Comparison of ENCODE assay signal across 1 cellular context in the genomic region with DNA sequence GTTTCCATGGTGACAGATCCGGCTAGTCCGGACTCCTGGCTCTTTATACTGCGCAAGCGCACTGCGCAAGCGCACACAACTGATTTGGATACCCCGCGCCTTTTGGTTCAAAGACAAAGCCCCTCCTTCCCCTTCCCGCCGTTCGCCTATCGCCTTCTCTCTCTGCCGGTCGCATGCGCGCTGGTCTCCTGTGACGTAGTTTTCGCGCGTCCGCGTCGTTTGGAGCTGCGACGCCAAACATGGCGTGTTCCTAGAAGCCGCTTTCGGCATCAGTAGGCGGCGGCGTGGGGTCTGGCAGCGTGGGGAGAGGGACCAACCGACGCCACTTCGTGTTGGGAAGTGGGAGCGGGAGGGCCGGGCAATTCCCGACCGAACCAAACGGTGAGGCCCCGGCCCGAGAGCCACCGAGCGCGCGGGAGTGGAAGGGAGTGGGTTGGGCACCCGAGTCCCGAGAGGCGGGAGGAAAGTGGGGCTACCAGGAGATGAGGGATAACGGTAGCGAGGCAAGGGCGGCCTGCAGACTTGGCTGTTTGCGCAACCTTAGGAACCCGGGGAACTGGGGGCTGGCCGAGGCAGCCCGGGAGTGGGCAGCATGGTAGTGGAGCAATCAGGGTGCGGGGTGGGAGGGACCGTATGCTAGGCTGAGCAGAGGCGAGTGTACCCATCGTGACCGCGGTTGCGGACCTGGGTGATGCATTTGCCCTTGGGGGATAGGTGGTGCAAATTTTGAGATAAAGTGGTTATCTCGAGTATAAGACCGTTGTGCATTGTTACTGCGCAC.
TF ChIP-seq lines count a peak whose summit lies in the region.

A gene (plus strand): TSS at position 215 of the 781 bp plus-strand sequence. CDS start 24,517 bp downstream, outside the sequence.

TF ChIP-seq in K562, 482 proteins besides CTCF, POLR2A, EP300 and RAD21 (continued from another document and continues in another):
- TF ChIP-seq, protein P1, sequence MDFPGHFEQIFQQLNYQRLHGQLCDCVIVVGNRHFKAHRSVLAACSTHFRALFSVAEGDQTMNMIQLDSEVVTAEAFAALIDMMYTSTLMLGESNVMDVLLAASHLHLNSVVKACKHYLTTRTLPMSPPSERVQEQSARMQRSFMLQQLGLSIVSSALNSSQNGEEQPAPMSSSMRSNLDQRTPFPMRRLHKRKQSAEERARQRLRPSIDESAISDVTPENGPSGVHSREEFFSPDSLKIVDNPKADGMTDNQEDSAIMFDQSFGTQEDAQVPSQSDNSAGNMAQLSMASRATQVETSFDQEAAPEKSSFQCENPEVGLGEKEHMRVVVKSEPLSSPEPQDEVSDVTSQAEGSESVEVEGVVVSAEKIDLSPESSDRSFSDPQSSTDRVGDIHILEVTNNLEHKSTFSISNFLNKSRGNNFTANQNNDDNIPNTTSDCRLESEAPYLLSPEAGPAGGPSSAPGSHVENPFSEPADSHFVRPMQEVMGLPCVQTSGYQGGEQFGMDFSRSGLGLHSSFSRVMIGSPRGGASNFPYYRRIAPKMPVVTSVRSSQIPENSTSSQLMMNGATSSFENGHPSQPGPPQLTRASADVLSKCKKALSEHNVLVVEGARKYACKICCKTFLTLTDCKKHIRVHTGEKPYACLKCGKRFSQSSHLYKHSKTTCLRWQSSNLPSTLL (IDR thresholded peaks at IDR 0.05): no peak
- TF ChIP-seq HDGF (IDR thresholded peaks at IDR 0.05): no peak
- TF ChIP-seq, protein P2, sequence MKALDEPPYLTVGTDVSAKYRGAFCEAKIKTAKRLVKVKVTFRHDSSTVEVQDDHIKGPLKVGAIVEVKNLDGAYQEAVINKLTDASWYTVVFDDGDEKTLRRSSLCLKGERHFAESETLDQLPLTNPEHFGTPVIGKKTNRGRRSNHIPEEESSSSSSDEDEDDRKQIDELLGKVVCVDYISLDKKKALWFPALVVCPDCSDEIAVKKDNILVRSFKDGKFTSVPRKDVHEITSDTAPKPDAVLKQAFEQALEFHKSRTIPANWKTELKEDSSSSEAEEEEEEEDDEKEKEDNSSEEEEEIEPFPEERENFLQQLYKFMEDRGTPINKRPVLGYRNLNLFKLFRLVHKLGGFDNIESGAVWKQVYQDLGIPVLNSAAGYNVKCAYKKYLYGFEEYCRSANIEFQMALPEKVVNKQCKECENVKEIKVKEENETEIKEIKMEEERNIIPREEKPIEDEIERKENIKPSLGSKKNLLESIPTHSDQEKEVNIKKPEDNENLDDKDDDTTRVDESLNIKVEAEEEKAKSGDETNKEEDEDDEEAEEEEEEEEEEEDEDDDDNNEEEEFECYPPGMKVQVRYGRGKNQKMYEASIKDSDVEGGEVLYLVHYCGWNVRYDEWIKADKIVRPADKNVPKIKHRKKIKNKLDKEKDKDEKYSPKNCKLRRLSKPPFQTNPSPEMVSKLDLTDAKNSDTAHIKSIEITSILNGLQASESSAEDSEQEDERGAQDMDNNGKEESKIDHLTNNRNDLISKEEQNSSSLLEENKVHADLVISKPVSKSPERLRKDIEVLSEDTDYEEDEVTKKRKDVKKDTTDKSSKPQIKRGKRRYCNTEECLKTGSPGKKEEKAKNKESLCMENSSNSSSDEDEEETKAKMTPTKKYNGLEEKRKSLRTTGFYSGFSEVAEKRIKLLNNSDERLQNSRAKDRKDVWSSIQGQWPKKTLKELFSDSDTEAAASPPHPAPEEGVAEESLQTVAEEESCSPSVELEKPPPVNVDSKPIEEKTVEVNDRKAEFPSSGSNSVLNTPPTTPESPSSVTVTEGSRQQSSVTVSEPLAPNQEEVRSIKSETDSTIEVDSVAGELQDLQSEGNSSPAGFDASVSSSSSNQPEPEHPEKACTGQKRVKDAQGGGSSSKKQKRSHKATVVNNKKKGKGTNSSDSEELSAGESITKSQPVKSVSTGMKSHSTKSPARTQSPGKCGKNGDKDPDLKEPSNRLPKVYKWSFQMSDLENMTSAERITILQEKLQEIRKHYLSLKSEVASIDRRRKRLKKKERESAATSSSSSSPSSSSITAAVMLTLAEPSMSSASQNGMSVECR (CRISPR knock-in tag; IDR thresholded peaks at IDR 0.05): peak; percentile 95
- peak; percentile 63; the same call in 1 of the 2 replicates for TF ChIP-seq SAFB (IDR thresholded peaks at IDR 0.05; ENCODE audit: borderline replicate concordance, low read depth, low read length)
- TF ChIP-seq, protein P3, sequence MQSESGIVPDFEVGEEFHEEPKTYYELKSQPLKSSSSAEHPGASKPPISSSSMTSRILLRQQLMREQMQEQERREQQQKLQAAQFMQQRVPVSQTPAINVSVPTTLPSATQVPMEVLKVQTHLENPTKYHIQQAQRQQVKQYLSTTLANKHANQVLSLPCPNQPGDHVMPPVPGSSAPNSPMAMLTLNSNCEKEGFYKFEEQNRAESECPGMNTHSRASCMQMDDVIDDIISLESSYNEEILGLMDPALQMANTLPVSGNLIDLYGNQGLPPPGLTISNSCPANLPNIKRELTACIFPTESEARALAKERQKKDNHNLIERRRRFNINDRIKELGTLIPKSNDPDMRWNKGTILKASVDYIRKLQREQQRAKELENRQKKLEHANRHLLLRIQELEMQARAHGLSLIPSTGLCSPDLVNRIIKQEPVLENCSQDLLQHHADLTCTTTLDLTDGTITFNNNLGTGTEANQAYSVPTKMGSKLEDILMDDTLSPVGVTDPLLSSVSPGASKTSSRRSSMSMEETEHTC (IDR thresholded peaks at IDR 0.05): no peak
- TF ChIP-seq JUNB (CRISPR knock-in tag; conservative IDR thresholded peaks at IDR 0.05): no peak
- TF ChIP-seq, protein P4, sequence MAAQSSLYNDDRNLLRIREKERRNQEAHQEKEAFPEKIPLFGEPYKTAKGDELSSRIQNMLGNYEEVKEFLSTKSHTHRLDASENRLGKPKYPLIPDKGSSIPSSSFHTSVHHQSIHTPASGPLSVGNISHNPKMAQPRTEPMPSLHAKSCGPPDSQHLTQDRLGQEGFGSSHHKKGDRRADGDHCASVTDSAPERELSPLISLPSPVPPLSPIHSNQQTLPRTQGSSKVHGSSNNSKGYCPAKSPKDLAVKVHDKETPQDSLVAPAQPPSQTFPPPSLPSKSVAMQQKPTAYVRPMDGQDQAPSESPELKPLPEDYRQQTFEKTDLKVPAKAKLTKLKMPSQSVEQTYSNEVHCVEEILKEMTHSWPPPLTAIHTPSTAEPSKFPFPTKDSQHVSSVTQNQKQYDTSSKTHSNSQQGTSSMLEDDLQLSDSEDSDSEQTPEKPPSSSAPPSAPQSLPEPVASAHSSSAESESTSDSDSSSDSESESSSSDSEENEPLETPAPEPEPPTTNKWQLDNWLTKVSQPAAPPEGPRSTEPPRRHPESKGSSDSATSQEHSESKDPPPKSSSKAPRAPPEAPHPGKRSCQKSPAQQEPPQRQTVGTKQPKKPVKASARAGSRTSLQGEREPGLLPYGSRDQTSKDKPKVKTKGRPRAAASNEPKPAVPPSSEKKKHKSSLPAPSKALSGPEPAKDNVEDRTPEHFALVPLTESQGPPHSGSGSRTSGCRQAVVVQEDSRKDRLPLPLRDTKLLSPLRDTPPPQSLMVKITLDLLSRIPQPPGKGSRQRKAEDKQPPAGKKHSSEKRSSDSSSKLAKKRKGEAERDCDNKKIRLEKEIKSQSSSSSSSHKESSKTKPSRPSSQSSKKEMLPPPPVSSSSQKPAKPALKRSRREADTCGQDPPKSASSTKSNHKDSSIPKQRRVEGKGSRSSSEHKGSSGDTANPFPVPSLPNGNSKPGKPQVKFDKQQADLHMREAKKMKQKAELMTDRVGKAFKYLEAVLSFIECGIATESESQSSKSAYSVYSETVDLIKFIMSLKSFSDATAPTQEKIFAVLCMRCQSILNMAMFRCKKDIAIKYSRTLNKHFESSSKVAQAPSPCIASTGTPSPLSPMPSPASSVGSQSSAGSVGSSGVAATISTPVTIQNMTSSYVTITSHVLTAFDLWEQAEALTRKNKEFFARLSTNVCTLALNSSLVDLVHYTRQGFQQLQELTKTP (IDR thresholded peaks at IDR 0.05; ENCODE audit: low read depth in 1 of 2, partially characterized antibody in 2 of 2): peak; percentile 24 to 63
- no peak for TF ChIP-seq HNRNPK (IDR thresholded peaks at IDR 0.05; ENCODE audit: low read depth, low read length, poor library complexity, severe bottlenecking)
- peak; percentile 94 for TF ChIP-seq TAF1 (IDR thresholded peaks at IDR 0.05; ENCODE audit: control insufficient read depth, extremely low read depth, insufficient read depth, low read length, severe bottlenecking)
- no peak for TF ChIP-seq ZSCAN29 (IDR thresholded peaks at IDR 0.05)
- no peak for TF ChIP-seq TGIF2 (CRISPR knock-in tag; IDR thresholded peaks at IDR 0.05)
- TF ChIP-seq CAMTA2 (CRISPR knock-in tag; conservative IDR thresholded peaks at IDR 0.05): no peak
- no peak for TF ChIP-seq ZNF121 (CRISPR knock-in tag; conservative IDR thresholded peaks at IDR 0.05)
- TF ChIP-seq ZNF780A (CRISPR knock-in tag; IDR thresholded peaks at IDR 0.05): no peak
- TF ChIP-seq U2AF1 (optimal IDR thresholded peaks at IDR 0.05; ENCODE audit: low read depth, low read length): no peak
- TF ChIP-seq PHF20 (IDR thresholded peaks at IDR 0.05; ENCODE audit: partially characterized antibody): peak; percentile 98
- no peak for TF ChIP-seq SMARCA5 (IDR thresholded peaks at IDR 0.05)
- no peak for TF ChIP-seq ZNF57 (CRISPR knock-in tag; IDR thresholded peaks at IDR 0.05)
- peak in 1 of 2 experiments; percentile 46; a peak in 1 of 3 replicates for TF ChIP-seq CBX3 (IDR thresholded peaks at IDR 0.05; ENCODE audit: borderline replicate concordance in 1 of 2, low read length in 2 of 2)
- no peak for TF ChIP-seq RCOR1 (IDR thresholded peaks at IDR 0.05; ENCODE audit: borderline replicate concordance in 1 of 2, low read depth in 2 of 2, low read length in 2 of 2)
- no peak for TF ChIP-seq BCL6 (CRISPR knock-in tag; IDR thresholded peaks at IDR 0.05)
- TF ChIP-seq EHMT2 (IDR thresholded peaks at IDR 0.05): no peak
- no peak for TF ChIP-seq ZNF445 (CRISPR knock-in tag; IDR thresholded peaks at IDR 0.05; ENCODE audit: low read depth)
- no peak for TF ChIP-seq ZNF143 (CRISPR knock-in tag; IDR thresholded peaks at IDR 0.05)
- no peak for TF ChIP-seq ZNF436 (CRISPR knock-in tag; IDR thresholded peaks at IDR 0.05)
- TF ChIP-seq SNIP1 (IDR thresholded peaks at IDR 0.05; ENCODE audit: low read depth): no peak
- TF ChIP-seq, protein P5, sequence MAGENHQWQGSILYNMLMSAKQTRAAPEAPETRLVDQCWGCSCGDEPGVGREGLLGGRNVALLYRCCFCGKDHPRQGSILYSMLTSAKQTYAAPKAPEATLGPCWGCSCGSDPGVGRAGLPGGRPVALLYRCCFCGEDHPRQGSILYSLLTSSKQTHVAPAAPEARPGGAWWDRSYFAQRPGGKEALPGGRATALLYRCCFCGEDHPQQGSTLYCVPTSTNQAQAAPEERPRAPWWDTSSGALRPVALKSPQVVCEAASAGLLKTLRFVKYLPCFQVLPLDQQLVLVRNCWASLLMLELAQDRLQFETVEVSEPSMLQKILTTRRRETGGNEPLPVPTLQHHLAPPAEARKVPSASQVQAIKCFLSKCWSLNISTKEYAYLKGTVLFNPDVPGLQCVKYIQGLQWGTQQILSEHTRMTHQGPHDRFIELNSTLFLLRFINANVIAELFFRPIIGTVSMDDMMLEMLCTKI (IDR thresholded peaks at IDR 0.05; ENCODE audit: partially characterized antibody): no peak
- peak; percentile 56 for TF ChIP-seq PCBP1 (IDR thresholded peaks at IDR 0.05; ENCODE audit: low read depth, low read length, poor library complexity, severe bottlenecking)
- TF ChIP-seq HLTF (IDR thresholded peaks at IDR 0.05): peak; percentile 72; the same call in 1 of the 2 replicates
- TF ChIP-seq LARP7 (IDR thresholded peaks at IDR 0.05): peak; percentile 73; the same call in 1 of the 2 replicates
- no peak for TF ChIP-seq ELF2 (CRISPR knock-in tag; IDR thresholded peaks at IDR 0.05)
- no peak for TF ChIP-seq YBX1 (IDR thresholded peaks at IDR 0.05)
- TF ChIP-seq ZNF830 (CRISPR knock-in tag; IDR thresholded peaks at IDR 0.05): no peak
- TF ChIP-seq JUN (IDR thresholded peaks at IDR 0.05; ENCODE audit: borderline replicate concordance, low read depth, low read length): no peak; the same call in 1 of the 2 replicates
- no peak for TF ChIP-seq JUN (CRISPR knock-in tag; IDR thresholded peaks at IDR 0.05; ENCODE audit: borderline replicate concordance)
- TF ChIP-seq KDM5B (IDR thresholded peaks at IDR 0.05; ENCODE audit: insufficient replicate concordance, low read depth, low read length): peak; percentile 86
- TF ChIP-seq, protein P6, sequence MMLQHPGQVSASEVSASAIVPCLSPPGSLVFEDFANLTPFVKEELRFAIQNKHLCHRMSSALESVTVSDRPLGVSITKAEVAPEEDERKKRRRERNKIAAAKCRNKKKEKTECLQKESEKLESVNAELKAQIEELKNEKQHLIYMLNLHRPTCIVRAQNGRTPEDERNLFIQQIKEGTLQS (IDR thresholded peaks at IDR 0.05): no peak; the same call in 1 of the 2 replicates
- TF ChIP-seq, protein P6 (CRISPR knock-in tag; conservative IDR thresholded peaks at IDR 0.05): 0 out of 2 replicates have a peak, but pooled peaks have one; percentile 40
- TF ChIP-seq, protein P7, sequence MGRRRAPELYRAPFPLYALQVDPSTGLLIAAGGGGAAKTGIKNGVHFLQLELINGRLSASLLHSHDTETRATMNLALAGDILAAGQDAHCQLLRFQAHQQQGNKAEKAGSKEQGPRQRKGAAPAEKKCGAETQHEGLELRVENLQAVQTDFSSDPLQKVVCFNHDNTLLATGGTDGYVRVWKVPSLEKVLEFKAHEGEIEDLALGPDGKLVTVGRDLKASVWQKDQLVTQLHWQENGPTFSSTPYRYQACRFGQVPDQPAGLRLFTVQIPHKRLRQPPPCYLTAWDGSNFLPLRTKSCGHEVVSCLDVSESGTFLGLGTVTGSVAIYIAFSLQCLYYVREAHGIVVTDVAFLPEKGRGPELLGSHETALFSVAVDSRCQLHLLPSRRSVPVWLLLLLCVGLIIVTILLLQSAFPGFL (CRISPR knock-in tag; IDR thresholded peaks at IDR 0.05): no peak
- TF ChIP-seq GTF2F1 (IDR thresholded peaks at IDR 0.05; ENCODE audit: low read depth, low read length): no peak
- TF ChIP-seq FOXP1 (CRISPR knock-in tag; IDR thresholded peaks at IDR 0.05): peak; percentile 61; the same call in 1 of the 2 replicates
- peak; percentile 32 to 98; a peak in 2 of 4 replicates for TF ChIP-seq TBL1XR1 (IDR thresholded peaks at IDR 0.05; ENCODE audit: low read length in 2 of 2)
- peak; percentile 56 for TF ChIP-seq ESRRA (IDR thresholded peaks at IDR 0.05; ENCODE audit: borderline replicate concordance, low read depth)
- no peak for TF ChIP-seq ZNF184 (CRISPR knock-in tag; IDR thresholded peaks at IDR 0.05)
- TF ChIP-seq, protein P8, sequence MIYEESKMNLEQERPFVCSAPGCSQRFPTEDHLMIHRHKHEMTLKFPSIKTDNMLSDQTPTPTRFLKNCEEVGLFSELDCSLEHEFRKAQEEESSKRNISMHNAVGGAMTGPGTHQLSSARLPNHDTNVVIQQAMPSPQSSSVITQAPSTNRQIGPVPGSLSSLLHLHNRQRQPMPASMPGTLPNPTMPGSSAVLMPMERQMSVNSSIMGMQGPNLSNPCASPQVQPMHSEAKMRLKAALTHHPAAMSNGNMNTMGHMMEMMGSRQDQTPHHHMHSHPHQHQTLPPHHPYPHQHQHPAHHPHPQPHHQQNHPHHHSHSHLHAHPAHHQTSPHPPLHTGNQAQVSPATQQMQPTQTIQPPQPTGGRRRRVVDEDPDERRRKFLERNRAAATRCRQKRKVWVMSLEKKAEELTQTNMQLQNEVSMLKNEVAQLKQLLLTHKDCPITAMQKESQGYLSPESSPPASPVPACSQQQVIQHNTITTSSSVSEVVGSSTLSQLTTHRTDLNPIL (CRISPR knock-in tag; IDR thresholded peaks at IDR 0.05): no peak
- TF ChIP-seq ZNF23 (CRISPR knock-in tag; IDR thresholded peaks at IDR 0.05): no peak
- no peak for TF ChIP-seq ESRRB (CRISPR knock-in tag; IDR thresholded peaks at IDR 0.05; ENCODE audit: borderline replicate concordance)
- peak; percentile 94 for TF ChIP-seq CEBPB (tag; IDR thresholded peaks at IDR 0.05)
